26 cellular contexts compared by ENCODE assay signal in the genomic region with DNA sequence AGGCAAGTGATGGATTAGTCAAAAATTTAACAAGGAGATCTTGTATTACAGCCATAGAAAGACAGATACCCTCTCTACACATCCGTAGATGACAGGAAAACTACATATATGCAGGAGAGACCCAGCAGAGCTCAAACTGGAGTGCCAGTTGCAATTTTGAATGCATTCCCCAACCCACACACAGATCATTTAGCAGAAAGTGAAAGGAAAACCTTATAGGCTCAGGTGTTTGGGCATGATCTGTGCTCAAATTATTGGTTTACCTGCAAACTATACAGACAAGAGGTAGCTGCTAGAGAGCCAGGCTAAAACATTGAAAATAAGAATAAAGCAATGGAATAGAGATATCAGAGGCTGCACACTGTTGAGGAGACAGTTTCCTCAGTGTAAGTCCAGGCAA. TPM values are rescaled to one million over a fixed set of nuclear protein-coding genes. Genes with fewer than 3 reads are reported as not detected.
A peak's percentile ranks its signal among the peaks of the same experiment; 100 is the strongest.
DNase-seq lines count a peak whose midpoint lies in the region; ATAC-seq and TF ChIP-seq lines count a peak whose summit lies in the region.
"Had no signal": no experiment of that assay in that cellular context is flagged by ENCODE, and none has a peak within 500 bp of the region (broad histone marks: within the 10 kb centered on the region; RNA-seq: fewer than 3 reads in every experiment).

No MANE protein-coding gene starts in this region.

- peaks cover 56% of the 10 kb centered on the region for H3K36me3 Mint-ChIP-seq in activated naive CD4-positive, alpha-beta T cell treated with anti-CD3 and anti-CD28 coated beads for 36 hours (ENCODE audit: low read depth)
- peaks cover 25 to 42% of the 10 kb centered on the region in 2 donors for H3K36me3 Mint-ChIP-seq in activated naive CD4-positive, alpha-beta T cell treated with anti-CD3 and anti-CD28 coated beads, Interleukin-2, amount 50 U/mL, for 72 hours
- H3K36me3 Mint-ChIP-seq in CD4-positive, alpha-beta T cell (ENCODE audit: low read depth), result peaks cover 76% of the 10 kb centered on the region
- peaks cover 49% of the 10 kb centered on the region for H3K36me3 Mint-ChIP-seq in activated CD8-positive, alpha-beta T cell treated with anti-CD3 and anti-CD28 coated beads for 36 hours (ENCODE audit: low read depth)

- H3K9me3 ChIP-seq in CD4-positive, alpha-beta T cell (ENCODE audit: control insufficient read depth, low read length), result peaks cover 4% of the 10 kb centered on the region

- H3K27ac ChIP-seq in CD4-positive, alpha-beta T cell (ENCODE audit: low read depth, low read length), result no peak overlapping the region
- H3K27ac ChIP-seq: BLaER1 treated with 17β-estradiol and CSF1 and Interleukin-3, amounts not matched to agents 10 nM and 100 nM; PC-9; SJCRH30 had no signal

- no peak for TF ChIP-seq CTCF in CD4-positive, alpha-beta T cell (IDR thresholded peaks at IDR 0.05)
- TF ChIP-seq CTCF in activated CD8-positive, alpha-beta T cell treated with anti-CD3 and anti-CD28 coated beads for 36 hours (IDR thresholded peaks at IDR 0.05), result no peak

- no peak overlapping the region for H3K4me3 Mint-ChIP-seq in activated naive CD4-positive, alpha-beta T cell treated with anti-CD3 and anti-CD28 coated beads for 36 hours
- no peak overlapping the region for H3K4me3 Mint-ChIP-seq in CD4-positive, alpha-beta T cell
- H3K4me3 Mint-ChIP-seq in activated CD8-positive, alpha-beta T cell treated with anti-CD3 and anti-CD28 coated beads for 36 hours, result no peak overlapping the region
- H3K4me3 Mint-ChIP-seq: CD8-positive, alpha-beta memory T cell had no signal

- H3K27me3 ChIP-seq in CD4-positive, alpha-beta T cell (ENCODE audit: control insufficient read depth, insufficient read depth, low read length), result no peaks in the 10 kb centered on the region
- H3K27me3 ChIP-seq: BLaER1 treated with 17β-estradiol and CSF1 and Interleukin-3, amounts not matched to agents 10 nM and 100 nM; MG63; SJCRH30 had no signal

- H3K27me3 Mint-ChIP-seq in activated naive CD4-positive, alpha-beta T cell treated with anti-CD3 and anti-CD28 coated beads for 36 hours (ENCODE audit: low read depth), result no peaks in the 10 kb centered on the region
- no peaks in the 10 kb centered on the region for H3K27me3 Mint-ChIP-seq in CD4-positive, alpha-beta T cell
- no peaks in the 10 kb centered on the region for H3K27me3 Mint-ChIP-seq in activated CD8-positive, alpha-beta T cell treated with anti-CD3 and anti-CD28 coated beads for 36 hours
- H3K27me3 Mint-ChIP-seq: CD8-positive, alpha-beta memory T cell had no signal

- peaks cover 9% of the 10 kb centered on the region for H3K9me3 Mint-ChIP-seq in activated naive CD4-positive, alpha-beta T cell treated with anti-CD3 and anti-CD28 coated beads for 36 hours
- peaks cover 6 to 15% of the 10 kb centered on the region in 2 donors for H3K9me3 Mint-ChIP-seq in activated naive CD4-positive, alpha-beta T cell treated with anti-CD3 and anti-CD28 coated beads, Interleukin-2, amount 50 U/mL, for 72 hours
- no peaks in the 10 kb centered on the region for H3K9me3 Mint-ChIP-seq in CD4-positive, alpha-beta T cell
- peaks cover 3% of the 10 kb centered on the region for H3K9me3 Mint-ChIP-seq in activated CD8-positive, alpha-beta T cell treated with anti-CD3 and anti-CD28 coated beads for 36 hours

- CTCF ChIA-PET in activated naive CD4-positive, alpha-beta T cell treated with anti-CD3 and anti-CD28 coated beads for 36 hours (lab: Charles Lee), result no interaction called here
- CTCF ChIA-PET in CD4-positive, alpha-beta T cell (lab: Charles Lee), result no interaction called here
- CTCF ChIA-PET in activated CD8-positive, alpha-beta T cell treated with anti-CD3 and anti-CD28 coated beads for 36 hours (lab: Charles Lee), result interaction anchor here (1.1 to 1.5 kb wide), 3 partner anchors 12 to 100 kb away, joined by 3 to 4 read pairs (median 3); no protein-coding TSS in a partner anchor

- ATAC-seq in activated naive CD4-positive, alpha-beta T cell treated with anti-CD3 and anti-CD28 coated beads, Interleukin-2, amount 50 U/mL, for 72 hours, result no peak
- no peak for ATAC-seq in CD4-positive, alpha-beta T cell (ENCODE audit: poor library complexity)
- ATAC-seq in activated CD8-positive, alpha-beta T cell treated with anti-CD3 and anti-CD28 coated beads for 36 hours, result no peak
- peak; percentile 55 for ATAC-seq in left lobe of liver
- no peak for ATAC-seq in HG03571 (IDR thresholded peaks at IDR 0.05; ENCODE audit: unreplicated experiment)
- ATAC-seq: Right ventricle myocardium inferior had no signal

- H3K4me1 Mint-ChIP-seq in activated naive CD4-positive, alpha-beta T cell treated with anti-CD3 and anti-CD28 coated beads for 36 hours (ENCODE audit: low read depth), result peaks cover 19% of the 10 kb centered on the region
- H3K4me1 Mint-ChIP-seq in CD4-positive, alpha-beta T cell (ENCODE audit: low read depth), result peaks cover 10% of the 10 kb centered on the region
- peaks cover 23% of the 10 kb centered on the region for H3K4me1 Mint-ChIP-seq in activated CD8-positive, alpha-beta T cell treated with anti-CD3 and anti-CD28 coated beads for 36 hours (ENCODE audit: low read depth)

- DNase-seq in activated naive CD4-positive, alpha-beta T cell treated with anti-CD3 and anti-CD28 coated beads for 36 hours, result no peak
- no peak for DNase-seq in activated naive CD4-positive, alpha-beta T cell treated with anti-CD3 and anti-CD28 coated beads, Interleukin-2, amount 50 U/mL, for 72 hours (ENCODE audit: low spot score in 2 of 2)
- no peak for DNase-seq in CD4-positive, alpha-beta T cell
- DNase-seq in activated CD8-positive, alpha-beta T cell treated with anti-CD3 and anti-CD28 coated beads for 36 hours, result no peak
- no peak for DNase-seq in left lobe of liver (ENCODE audit: low spot score)
- no peak for DNase-seq in amygdala (lab: John Stamatoyannopoulos, UW)
- DNase-seq: CD8-positive, alpha-beta memory T cell; DMS 273 treated with DMSO at 0.1 percent for 48 hours; DMS79 treated with DMSO at 0.1 percent for 48 hours; GF-D8; HCEC 1CT; KBM-7; MG63; NCI-H1417 treated with DMSO at 0.1 percent for 48 hours; NCI-H1694 treated with DMSO at 0.1 percent for 48 hours; NCI-H2081; NCI-H2227 treated with DMSO at 0.1 percent for 48 hours; NCI-H526 treated with DMSO at 0.1 percent for 48 hours; PC-9; SJCRH30 had no signal

- POLR2A ChIA-PET in CD4-positive, alpha-beta T cell (lab: Charles Lee), result interaction anchor here (0.6 kb wide), 1 partner anchor 117 kb away, joined by 3 read pairs; no protein-coding TSS in a partner anchor
- POLR2A ChIA-PET in activated CD8-positive, alpha-beta T cell treated with anti-CD3 and anti-CD28 coated beads for 36 hours (lab: Charles Lee), result interaction anchor here (0.9 kb wide), 1 partner anchor 185 kb away, joined by 3 read pairs; a partner anchor contains a TSS

- intact Hi-C loops in activated naive CD4-positive, alpha-beta T cell treated with anti-CD3 and anti-CD28 coated beads for 36 hours (cut with micrococcal nuclease), result no loop called here
- intact Hi-C loops in CD4-positive, alpha-beta T cell (cut with DNase I, micrococcal nuclease), result loop anchor here in 1 of 2 experiments (5.0 kb wide), 1 partner anchor 52 kb away; a partner anchor contains a TSS
- intact Hi-C loops in activated CD8-positive, alpha-beta T cell treated with anti-CD3 and anti-CD28 coated beads for 36 hours (cut with micrococcal nuclease), result no loop called here

- peak overlapping the region; percentile 8 for H3K27ac Mint-ChIP-seq in activated naive CD4-positive, alpha-beta T cell treated with anti-CD3 and anti-CD28 coated beads for 36 hours
- H3K27ac Mint-ChIP-seq in activated naive CD4-positive, alpha-beta T cell treated with anti-CD3 and anti-CD28 coated beads, Interleukin-2, amount 50 U/mL, for 72 hours, result peak overlapping the region in 1 of 2 donors; percentile 40
- H3K27ac Mint-ChIP-seq in CD4-positive, alpha-beta T cell, result peak overlapping the region; percentile 37
- H3K27ac Mint-ChIP-seq in activated CD8-positive, alpha-beta T cell treated with anti-CD3 and anti-CD28 coated beads for 36 hours, result peak overlapping the region; percentile 55

RNA-seq across cellular contexts. Expression of a gene that starts 51.8 kb away (rescaled TPM):
- 10 to 100 TPM; 55.5 to 59.7 TPM for total RNA-seq in activated naive CD4-positive, alpha-beta T cell treated with anti-CD3 and anti-CD28 coated beads for 36 hours
- total RNA-seq in activated naive CD4-positive, alpha-beta T cell treated with anti-CD3 and anti-CD28 coated beads, Interleukin-2, amount 50 U/mL, for 72 hours, result 10 to 100 TPM; 18.8 to 36.2 TPM
- 10 to 100 TPM; 35.9 to 37.0 TPM for total RNA-seq in CD4-positive, alpha-beta T cell
- 10 to 100 TPM; 24.7 to 25.6 TPM for total RNA-seq in activated CD8-positive, alpha-beta T cell treated with anti-CD3 and anti-CD28 coated beads for 36 hours
- total RNA-seq in left lobe of liver, result 13.1 TPM

RNA-seq across cellular contexts. Expression of a gene that starts 56.6 kb away (rescaled TPM):
- total RNA-seq in activated naive CD4-positive, alpha-beta T cell treated with anti-CD3 and anti-CD28 coated beads for 36 hours, result not detected
- under 1 TPM in 1 of 2 donors, not detected in 1; 0.64 TPM for total RNA-seq in activated naive CD4-positive, alpha-beta T cell treated with anti-CD3 and anti-CD28 coated beads, Interleukin-2, amount 50 U/mL, for 72 hours
- not detected for total RNA-seq in CD4-positive, alpha-beta T cell
- not detected for total RNA-seq in activated CD8-positive, alpha-beta T cell treated with anti-CD3 and anti-CD28 coated beads for 36 hours
- total RNA-seq in left lobe of liver, result not detected
- total RNA-seq: CD8-positive, alpha-beta memory T cell; H1; NCI-H460; PC-9; Right ventricle myocardium inferior; RPMI7951; SJCRH30 had no signal
